In the genomic region with DNA sequence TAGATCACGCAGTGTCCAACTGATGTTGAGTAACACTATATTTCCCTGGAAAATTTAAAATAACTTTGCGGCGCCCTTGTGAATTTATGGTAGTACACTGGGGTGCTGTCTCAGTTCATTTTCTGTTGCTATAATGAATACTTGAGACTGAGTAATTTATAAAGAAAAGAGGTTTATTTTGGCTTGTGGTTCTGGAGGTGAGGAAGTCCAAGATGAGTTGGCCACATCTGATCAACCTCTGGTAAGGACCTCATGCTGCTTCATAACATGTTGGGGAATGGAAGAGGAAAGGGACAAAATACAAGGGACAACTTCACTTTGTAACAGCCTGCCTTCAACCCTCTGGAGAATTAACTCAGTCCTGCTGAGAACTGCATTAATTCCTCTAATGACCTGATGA, we compare ENCODE assay signal across 1 cellular context.
TF ChIP-seq lines count a peak whose summit lies in the region.

No MANE protein-coding gene starts in this region.

TF ChIP-seq in K562, 482 proteins besides CTCF, POLR2A, EP300 and RAD21:
- TF ChIP-seq ARID2 (IDR thresholded peaks at IDR 0.05): no peak
- TF ChIP-seq ZNF695 (CRISPR knock-in tag; IDR thresholded peaks at IDR 0.05): no peak
- peak; percentile 58; the same call in 1 of the 2 replicates for TF ChIP-seq ZNF766 (CRISPR knock-in tag; conservative IDR thresholded peaks at IDR 0.05)
- TF ChIP-seq RBFOX2 (IDR thresholded peaks at IDR 0.05; ENCODE audit: low read depth, low read length): no peak
- TF ChIP-seq NRF1 (conservative IDR thresholded peaks at IDR 0.05 in 1 of 2, IDR thresholded peaks at IDR 0.05 in 1 of 2): no peak
